3 cellular contexts compared by ENCODE assay signal in the genomic region with DNA sequence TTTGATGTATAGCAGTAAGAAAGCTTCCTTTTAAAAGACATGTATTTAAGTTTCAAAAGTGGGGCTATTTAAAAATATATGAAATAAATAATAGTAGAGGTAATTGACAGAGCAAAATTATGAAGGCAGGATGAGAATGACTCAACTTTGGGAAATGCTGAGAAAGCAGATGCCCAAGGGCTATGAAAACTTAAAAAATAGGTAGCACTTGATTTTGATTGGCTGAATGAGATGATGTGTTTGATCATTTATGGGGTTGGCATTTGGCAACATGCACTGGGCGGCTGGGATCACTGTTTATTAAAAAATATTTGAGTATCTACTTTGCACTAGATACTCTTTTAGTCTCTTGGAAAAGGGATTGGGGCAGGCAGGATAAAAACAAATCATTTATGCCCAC. TPM values are rescaled to one million over a fixed set of nuclear protein-coding genes. Genes with fewer than 3 reads are reported as not detected.
"Had no signal": no experiment of that assay in that cellular context is flagged by ENCODE, and none has a peak within 500 bp of the region (broad histone marks: within the 10 kb centered on the region; RNA-seq: fewer than 3 reads in every experiment).

No MANE protein-coding gene starts in this region.

RNA-seq across cellular contexts. Expression of a gene that starts 26.5 kb away (rescaled TPM):
- total RNA-seq: urinary bladder, uterus, vagina had no signal
